9 cellular contexts compared by ENCODE assay signal in genomic region chr2:97806738-97807618, GRCh38.
DNase-seq lines count a peak whose midpoint lies in the region; TF ChIP-seq lines count a peak whose summit lies in the region.
"Had no signal": no experiment of that assay in that cellular context is flagged by ENCODE, and none has a peak within 500 bp of the region (broad histone marks: within the 10 kb centered on the region; RNA-seq: fewer than 3 reads in every experiment).

No MANE protein-coding gene starts in this region.

- H3K36me3 Mint-ChIP-seq in activated naive CD8-positive, alpha-beta T cell treated with anti-CD3 and anti-CD28 coated beads for 36 hours: peaks cover 12% of the 10 kb centered on the region

- no peaks in the 10 kb centered on the region for H3K9me3 Mint-ChIP-seq in activated naive CD8-positive, alpha-beta T cell treated with anti-CD3 and anti-CD28 coated beads for 36 hours
- H3K9me3 Mint-ChIP-seq: activated naive CD4-positive, alpha-beta T cell treated with anti-CD3 and anti-CD28 coated beads, Interleukin-2, amount 50 U/mL, for 24 hours had no signal

- H3K27me3 ChIP-seq in cardiac muscle cell (no peaks in the 10 kb centered on the region), prostate gland (replicated peaks; ENCODE audit: insufficient read depth) (no peaks in the 10 kb centered on the region), uterus (no peaks in the 10 kb centered on the region)

- no peak overlapping the region for H3K27ac Mint-ChIP-seq in activated naive CD8-positive, alpha-beta T cell treated with anti-CD3 and anti-CD28 coated beads for 36 hours
- H3K27ac Mint-ChIP-seq: activated naive CD4-positive, alpha-beta T cell treated with anti-CD3 and anti-CD28 coated beads, Interleukin-2, amount 50 U/mL, for 24 hours had no signal

- H3K4me1 Mint-ChIP-seq in activated naive CD8-positive, alpha-beta T cell treated with anti-CD3 and anti-CD28 coated beads for 36 hours: peaks cover 4% of the 10 kb centered on the region

- H3K36me3 ChIP-seq in cardiac muscle cell (peaks cover 45% of the 10 kb centered on the region), prostate gland (no peaks in the 10 kb centered on the region), uterus (no peaks in the 10 kb centered on the region)

- H3K9me3 ChIP-seq in cardiac muscle cell (ENCODE audit: low read depth) (no peaks in the 10 kb centered on the region), prostate gland (no peaks in the 10 kb centered on the region), uterus (no peaks in the 10 kb centered on the region)

- H3K4me3 Mint-ChIP-seq in activated naive CD8-positive, alpha-beta T cell treated with anti-CD3 and anti-CD28 coated beads for 36 hours: no peak overlapping the region
- H3K4me3 Mint-ChIP-seq: activated naive CD4-positive, alpha-beta T cell treated with anti-CD3 and anti-CD28 coated beads, Interleukin-2, amount 50 U/mL, for 24 hours had no signal

- 24% methylated on average over 12 of the region's 12 CpGs for WGBS in prostate gland

- DNase-seq in DMS 273 treated with DMSO at 0.1 percent for 48 hours (lab: John Stamatoyannopoulos, UW): peak; percentile 23
- peak; percentile 64 for DNase-seq in H4 (ENCODE audit: low spot score)
- DNase-seq in NCI-H128 (lab: John Stamatoyannopoulos, UW; ENCODE audit: unreplicated experiment): peak; percentile 78
- DNase-seq in SW 1271 (lab: John Stamatoyannopoulos, UW): peak; percentile 9 to 53
- DNase-seq in activated naive CD8-positive, alpha-beta T cell treated with anti-CD3 and anti-CD28 coated beads for 36 hours: peak; percentile 81
- peak; percentile 83 to 90 for DNase-seq in cardiac muscle cell (ENCODE audit: low read depth in 1 of 2, low spot score in 1 of 2)
- peak; percentile 80 for DNase-seq in prostate gland (ENCODE audit: low spot score)
- DNase-seq in uterus: peak; percentile 70 to 73

- no peak overlapping the region for H3K4me3 ChIP-seq in cardiac muscle cell
- H3K4me3 ChIP-seq in prostate gland: no peak overlapping the region
- H3K4me3 ChIP-seq in uterus: no peak overlapping the region

- peaks cover 3% of the 10 kb centered on the region for H3K4me1 ChIP-seq in cardiac muscle cell (ENCODE audit: low read depth)
- no peaks in the 10 kb centered on the region for H3K4me1 ChIP-seq in prostate gland (replicated peaks)
- no peaks in the 10 kb centered on the region for H3K4me1 ChIP-seq in uterus

- intact Hi-C loops in prostate gland (cut with DNase I): loop anchor here (1.0 to 10.0 kb wide), 3 partner anchors 190 to 578 kb away; partner anchors contain the start of gene TMEM131
- intact Hi-C loops in uterus (cut with DNase I; ENCODE audit: low total_unique reads): loop anchor here (10.0 kb wide), 1 partner anchor 578 kb away; no protein-coding TSS in a partner anchor

- H3K27me3 Mint-ChIP-seq in activated naive CD8-positive, alpha-beta T cell treated with anti-CD3 and anti-CD28 coated beads for 36 hours: no peaks in the 10 kb centered on the region
- H3K27me3 Mint-ChIP-seq: activated naive CD4-positive, alpha-beta T cell treated with anti-CD3 and anti-CD28 coated beads, Interleukin-2, amount 50 U/mL, for 24 hours had no signal

- TF ChIP-seq POLR2A in prostate gland (IDR thresholded peaks at IDR 0.05) (no peak), uterus (IDR thresholded peaks at IDR 0.05) (no peak)

- H3K27ac ChIP-seq in cardiac muscle cell (no peak overlapping the region), prostate gland (no peak overlapping the region), uterus (no peak overlapping the region)

- peak; percentile 95 for TF ChIP-seq CTCF in cardiac muscle cell (IDR thresholded peaks at IDR 0.05; ENCODE audit: low read depth, low read length)
- TF ChIP-seq CTCF in prostate gland (IDR thresholded peaks at IDR 0.05): peak; percentile 85 to 94 (median 90)
- peak; percentile 81 to 92 (median 84) for TF ChIP-seq CTCF in uterus (IDR thresholded peaks at IDR 0.05)

Comparison
In these comparisons a context has a peak if more than half of its experiments do, and no peak if none do; other contexts are left out.
1. DNase-seq: peak in every context shown above with its lines; median percentile 86 in cardiac muscle cell; 81 in activated naive CD8-positive, alpha-beta T cell treated with anti-CD3 and anti-CD28 coated beads for 36 hours; 80 in prostate gland; 78 in NCI-H128; 72 in uterus; 64 in H4; 31 in SW 1271; 23 in DMS 273 treated with DMSO at 0.1 percent for 48 hours.